In genomic region chr18:5137261-5137660, GRCh38 we compare ENCODE assay signal across 7 cellular contexts. TPM values are rescaled to one million over a fixed set of nuclear protein-coding genes. Genes with fewer than 3 reads are reported as not detected.
"Had no signal": no experiment of that assay in that cellular context is flagged by ENCODE, and none has a peak within 500 bp of the region (broad histone marks: within the 10 kb centered on the region; RNA-seq: fewer than 3 reads in every experiment).

No MANE protein-coding gene starts in this region.

- ATAC-seq: GM23338, HepG2 had no signal

- DNase-seq: H9, HCEC 1CT, KBM-7 had no signal

RNA-seq across cellular contexts. Expression of gene AKAIN1, which starts 59.8 kb away (rescaled TPM):
- total RNA-seq: GM23338, H1, H9, HepG2, HT1080 had no signal
